Comparison of ENCODE assay signal across 1 cellular context in the genomic region with DNA sequence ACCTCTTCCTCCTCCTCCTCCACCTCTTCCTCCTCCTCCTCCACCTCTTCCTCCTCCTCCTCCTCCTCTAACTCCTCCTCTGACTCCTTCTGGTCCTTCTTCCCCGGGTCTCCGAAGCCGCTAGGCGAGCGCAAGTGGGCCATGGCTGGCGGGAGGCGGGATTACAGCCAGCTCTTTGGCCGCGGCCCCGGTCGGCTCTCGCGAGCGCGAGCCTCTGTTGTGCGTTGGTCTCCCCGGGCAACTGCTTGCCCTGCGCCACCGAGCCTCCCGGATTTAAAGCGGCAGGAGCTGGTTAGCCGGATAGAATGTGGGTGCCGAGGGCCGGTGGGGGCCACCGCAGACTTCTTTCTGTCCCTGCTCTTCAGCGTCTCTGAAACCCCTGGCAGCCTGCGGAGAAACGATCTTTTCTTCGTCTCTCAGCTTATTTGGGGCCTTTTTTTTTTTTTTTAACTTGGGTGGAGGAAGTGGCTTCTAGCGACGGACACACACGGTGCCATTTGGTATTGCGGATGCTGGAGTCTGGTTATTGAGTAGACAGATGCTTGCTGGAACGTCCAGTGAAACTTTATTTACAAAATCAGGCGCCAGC.
A peak's percentile ranks its signal among the peaks of the same experiment; 100 is the strongest.
TF ChIP-seq lines count a peak whose summit lies in the region.

A gene (minus strand): TSS at position 165 of the 589 bp plus-strand sequence. CDS start 22 bp downstream, at position 143.

TF ChIP-seq in HepG2, 621 proteins besides CTCF, POLR2A, EP300 and RAD21 (continued from another document and continues in another):
- TF ChIP-seq, protein P1, sequence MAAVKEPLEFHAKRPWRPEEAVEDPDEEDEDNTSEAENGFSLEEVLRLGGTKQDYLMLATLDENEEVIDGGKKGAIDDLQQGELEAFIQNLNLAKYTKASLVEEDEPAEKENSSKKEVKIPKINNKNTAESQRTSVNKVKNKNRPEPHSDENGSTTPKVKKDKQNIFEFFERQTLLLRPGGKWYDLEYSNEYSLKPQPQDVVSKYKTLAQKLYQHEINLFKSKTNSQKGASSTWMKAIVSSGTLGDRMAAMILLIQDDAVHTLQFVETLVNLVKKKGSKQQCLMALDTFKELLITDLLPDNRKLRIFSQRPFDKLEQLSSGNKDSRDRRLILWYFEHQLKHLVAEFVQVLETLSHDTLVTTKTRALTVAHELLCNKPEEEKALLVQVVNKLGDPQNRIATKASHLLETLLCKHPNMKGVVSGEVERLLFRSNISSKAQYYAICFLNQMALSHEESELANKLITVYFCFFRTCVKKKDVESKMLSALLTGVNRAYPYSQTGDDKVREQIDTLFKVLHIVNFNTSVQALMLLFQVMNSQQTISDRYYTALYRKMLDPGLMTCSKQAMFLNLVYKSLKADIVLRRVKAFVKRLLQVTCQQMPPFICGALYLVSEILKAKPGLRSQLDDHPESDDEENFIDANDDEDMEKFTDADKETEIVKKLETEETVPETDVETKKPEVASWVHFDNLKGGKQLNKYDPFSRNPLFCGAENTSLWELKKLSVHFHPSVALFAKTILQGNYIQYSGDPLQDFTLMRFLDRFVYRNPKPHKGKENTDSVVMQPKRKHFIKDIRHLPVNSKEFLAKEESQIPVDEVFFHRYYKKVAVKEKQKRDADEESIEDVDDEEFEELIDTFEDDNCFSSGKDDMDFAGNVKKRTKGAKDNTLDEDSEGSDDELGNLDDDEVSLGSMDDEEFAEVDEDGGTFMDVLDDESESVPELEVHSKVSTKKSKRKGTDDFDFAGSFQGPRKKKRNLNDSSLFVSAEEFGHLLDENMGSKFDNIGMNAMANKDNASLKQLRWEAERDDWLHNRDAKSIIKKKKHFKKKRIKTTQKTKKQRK (IDR thresholded peaks at IDR 0.05; ENCODE audit: low read length) = no peak
- no peak for TF ChIP-seq MAF1 (CRISPR knock-in tag; IDR thresholded peaks at IDR 0.05; ENCODE audit: borderline replicate concordance)
- TF ChIP-seq PPARG (CRISPR knock-in tag; conservative IDR thresholded peaks at IDR 0.05) = no peak
- TF ChIP-seq ZBTB7B (CRISPR knock-in tag; IDR thresholded peaks at IDR 0.05) = no peak
- no peak for TF ChIP-seq BCL6 (CRISPR knock-in tag; IDR thresholded peaks at IDR 0.05)
- TF ChIP-seq ZZZ3 (CRISPR knock-in tag; IDR thresholded peaks at IDR 0.05; ENCODE audit: borderline replicate concordance) = no peak
- TF ChIP-seq PHF20 (CRISPR knock-in tag; IDR thresholded peaks at IDR 0.05) = no peak
- TF ChIP-seq ZNF44 (CRISPR knock-in tag; IDR thresholded peaks at IDR 0.05) = no peak
- no peak for TF ChIP-seq SMAD9 (CRISPR knock-in tag; IDR thresholded peaks at IDR 0.05)
- TF ChIP-seq, protein P2, sequence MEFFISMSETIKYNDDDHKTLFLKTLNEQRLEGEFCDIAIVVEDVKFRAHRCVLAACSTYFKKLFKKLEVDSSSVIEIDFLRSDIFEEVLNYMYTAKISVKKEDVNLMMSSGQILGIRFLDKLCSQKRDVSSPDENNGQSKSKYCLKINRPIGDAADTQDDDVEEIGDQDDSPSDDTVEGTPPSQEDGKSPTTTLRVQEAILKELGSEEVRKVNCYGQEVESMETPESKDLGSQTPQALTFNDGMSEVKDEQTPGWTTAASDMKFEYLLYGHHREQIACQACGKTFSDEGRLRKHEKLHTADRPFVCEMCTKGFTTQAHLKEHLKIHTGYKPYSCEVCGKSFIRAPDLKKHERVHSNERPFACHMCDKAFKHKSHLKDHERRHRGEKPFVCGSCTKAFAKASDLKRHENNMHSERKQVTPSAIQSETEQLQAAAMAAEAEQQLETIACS (CRISPR knock-in tag; IDR thresholded peaks at IDR 0.05) = no peak
- TF ChIP-seq, protein P3, sequence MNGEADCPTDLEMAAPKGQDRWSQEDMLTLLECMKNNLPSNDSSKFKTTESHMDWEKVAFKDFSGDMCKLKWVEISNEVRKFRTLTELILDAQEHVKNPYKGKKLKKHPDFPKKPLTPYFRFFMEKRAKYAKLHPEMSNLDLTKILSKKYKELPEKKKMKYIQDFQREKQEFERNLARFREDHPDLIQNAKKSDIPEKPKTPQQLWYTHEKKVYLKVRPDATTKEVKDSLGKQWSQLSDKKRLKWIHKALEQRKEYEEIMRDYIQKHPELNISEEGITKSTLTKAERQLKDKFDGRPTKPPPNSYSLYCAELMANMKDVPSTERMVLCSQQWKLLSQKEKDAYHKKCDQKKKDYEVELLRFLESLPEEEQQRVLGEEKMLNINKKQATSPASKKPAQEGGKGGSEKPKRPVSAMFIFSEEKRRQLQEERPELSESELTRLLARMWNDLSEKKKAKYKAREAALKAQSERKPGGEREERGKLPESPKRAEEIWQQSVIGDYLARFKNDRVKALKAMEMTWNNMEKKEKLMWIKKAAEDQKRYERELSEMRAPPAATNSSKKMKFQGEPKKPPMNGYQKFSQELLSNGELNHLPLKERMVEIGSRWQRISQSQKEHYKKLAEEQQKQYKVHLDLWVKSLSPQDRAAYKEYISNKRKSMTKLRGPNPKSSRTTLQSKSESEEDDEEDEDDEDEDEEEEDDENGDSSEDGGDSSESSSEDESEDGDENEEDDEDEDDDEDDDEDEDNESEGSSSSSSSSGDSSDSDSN (CRISPR knock-in tag; IDR thresholded peaks at IDR 0.05) = peak; percentile 69
- no peak for TF ChIP-seq ZNF761 (CRISPR knock-in tag; conservative IDR thresholded peaks at IDR 0.05)
- no peak for TF ChIP-seq LCORL (IDR thresholded peaks at IDR 0.05)
- 0 out of 2 replicates have a peak, but pooled peaks have one; percentile 22 for TF ChIP-seq LCORL (CRISPR knock-in tag; IDR thresholded peaks at IDR 0.05)
- TF ChIP-seq TMF1 (CRISPR knock-in tag; IDR thresholded peaks at IDR 0.05; ENCODE audit: low read depth) = no peak
- no peak for TF ChIP-seq ZFP62 (CRISPR knock-in tag; IDR thresholded peaks at IDR 0.05)
- no peak for TF ChIP-seq SRSF9 (IDR thresholded peaks at IDR 0.05; ENCODE audit: borderline replicate concordance, insufficient read depth, low read depth, low read length, poor library complexity, severe bottlenecking)
- TF ChIP-seq, protein P4, sequence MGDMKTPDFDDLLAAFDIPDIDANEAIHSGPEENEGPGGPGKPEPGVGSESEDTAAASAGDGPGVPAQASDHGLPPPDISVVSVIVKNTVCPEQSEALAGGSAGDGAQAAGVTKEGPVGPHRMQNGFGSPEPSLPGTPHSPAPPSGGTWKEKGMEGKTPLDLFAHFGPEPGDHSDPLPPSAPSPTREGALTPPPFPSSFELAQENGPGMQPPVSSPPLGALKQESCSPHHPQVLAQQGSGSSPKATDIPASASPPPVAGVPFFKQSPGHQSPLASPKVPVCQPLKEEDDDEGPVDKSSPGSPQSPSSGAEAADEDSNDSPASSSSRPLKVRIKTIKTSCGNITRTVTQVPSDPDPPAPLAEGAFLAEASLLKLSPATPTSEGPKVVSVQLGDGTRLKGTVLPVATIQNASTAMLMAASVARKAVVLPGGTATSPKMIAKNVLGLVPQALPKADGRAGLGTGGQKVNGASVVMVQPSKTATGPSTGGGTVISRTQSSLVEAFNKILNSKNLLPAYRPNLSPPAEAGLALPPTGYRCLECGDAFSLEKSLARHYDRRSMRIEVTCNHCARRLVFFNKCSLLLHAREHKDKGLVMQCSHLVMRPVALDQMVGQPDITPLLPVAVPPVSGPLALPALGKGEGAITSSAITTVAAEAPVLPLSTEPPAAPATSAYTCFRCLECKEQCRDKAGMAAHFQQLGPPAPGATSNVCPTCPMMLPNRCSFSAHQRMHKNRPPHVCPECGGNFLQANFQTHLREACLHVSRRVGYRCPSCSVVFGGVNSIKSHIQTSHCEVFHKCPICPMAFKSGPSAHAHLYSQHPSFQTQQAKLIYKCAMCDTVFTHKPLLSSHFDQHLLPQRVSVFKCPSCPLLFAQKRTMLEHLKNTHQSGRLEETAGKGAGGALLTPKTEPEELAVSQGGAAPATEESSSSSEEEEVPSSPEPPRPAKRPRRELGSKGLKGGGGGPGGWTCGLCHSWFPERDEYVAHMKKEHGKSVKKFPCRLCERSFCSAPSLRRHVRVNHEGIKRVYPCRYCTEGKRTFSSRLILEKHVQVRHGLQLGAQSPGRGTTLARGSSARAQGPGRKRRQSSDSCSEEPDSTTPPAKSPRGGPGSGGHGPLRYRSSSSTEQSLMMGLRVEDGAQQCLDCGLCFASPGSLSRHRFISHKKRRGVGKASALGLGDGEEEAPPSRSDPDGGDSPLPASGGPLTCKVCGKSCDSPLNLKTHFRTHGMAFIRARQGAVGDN (CRISPR knock-in tag; IDR thresholded peaks at IDR 0.05) = peak; percentile 88
- TF ChIP-seq TP53 (CRISPR knock-in tag; conservative IDR thresholded peaks at IDR 0.05) = no peak
- no peak for TF ChIP-seq ZFP37 (CRISPR knock-in tag; IDR thresholded peaks at IDR 0.05; ENCODE audit: borderline replicate concordance)
- TF ChIP-seq MIER2 (CRISPR knock-in tag; IDR thresholded peaks at IDR 0.05) = no peak
- TF ChIP-seq YEATS2 (CRISPR knock-in tag; IDR thresholded peaks at IDR 0.05; ENCODE audit: borderline replicate concordance) = peak; percentile 59
- TF ChIP-seq POLR2AphosphoS2 (IDR thresholded peaks at IDR 0.05; ENCODE audit: low read depth, low read length) = no peak
- no peak for TF ChIP-seq ZNF782 (CRISPR knock-in tag; IDR thresholded peaks at IDR 0.05; ENCODE audit: borderline replicate concordance)
- TF ChIP-seq, protein P5, sequence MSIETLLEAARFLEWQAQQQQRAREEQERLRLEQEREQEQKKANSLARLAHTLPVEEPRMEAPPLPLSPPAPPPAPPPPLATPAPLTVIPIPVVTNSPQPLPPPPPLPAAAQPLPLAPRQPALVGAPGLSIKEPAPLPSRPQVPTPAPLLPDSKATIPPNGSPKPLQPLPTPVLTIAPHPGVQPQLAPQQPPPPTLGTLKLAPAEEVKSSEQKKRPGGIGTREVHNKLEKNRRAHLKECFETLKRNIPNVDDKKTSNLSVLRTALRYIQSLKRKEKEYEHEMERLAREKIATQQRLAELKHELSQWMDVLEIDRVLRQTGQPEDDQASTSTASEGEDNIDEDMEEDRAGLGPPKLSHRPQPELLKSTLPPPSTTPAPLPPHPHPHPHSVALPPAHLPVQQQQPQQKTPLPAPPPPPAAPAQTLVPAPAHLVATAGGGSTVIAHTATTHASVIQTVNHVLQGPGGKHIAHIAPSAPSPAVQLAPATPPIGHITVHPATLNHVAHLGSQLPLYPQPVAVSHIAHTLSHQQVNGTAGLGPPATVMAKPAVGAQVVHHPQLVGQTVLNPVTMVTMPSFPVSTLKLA (IDR thresholded peaks at IDR 0.05) = no peak
- TF ChIP-seq, protein P6, sequence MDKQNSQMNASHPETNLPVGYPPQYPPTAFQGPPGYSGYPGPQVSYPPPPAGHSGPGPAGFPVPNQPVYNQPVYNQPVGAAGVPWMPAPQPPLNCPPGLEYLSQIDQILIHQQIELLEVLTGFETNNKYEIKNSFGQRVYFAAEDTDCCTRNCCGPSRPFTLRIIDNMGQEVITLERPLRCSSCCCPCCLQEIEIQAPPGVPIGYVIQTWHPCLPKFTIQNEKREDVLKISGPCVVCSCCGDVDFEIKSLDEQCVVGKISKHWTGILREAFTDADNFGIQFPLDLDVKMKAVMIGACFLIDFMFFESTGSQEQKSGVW (CRISPR knock-in tag; IDR thresholded peaks at IDR 0.05; ENCODE audit: borderline replicate concordance) = no peak
- TF ChIP-seq, protein P7, sequence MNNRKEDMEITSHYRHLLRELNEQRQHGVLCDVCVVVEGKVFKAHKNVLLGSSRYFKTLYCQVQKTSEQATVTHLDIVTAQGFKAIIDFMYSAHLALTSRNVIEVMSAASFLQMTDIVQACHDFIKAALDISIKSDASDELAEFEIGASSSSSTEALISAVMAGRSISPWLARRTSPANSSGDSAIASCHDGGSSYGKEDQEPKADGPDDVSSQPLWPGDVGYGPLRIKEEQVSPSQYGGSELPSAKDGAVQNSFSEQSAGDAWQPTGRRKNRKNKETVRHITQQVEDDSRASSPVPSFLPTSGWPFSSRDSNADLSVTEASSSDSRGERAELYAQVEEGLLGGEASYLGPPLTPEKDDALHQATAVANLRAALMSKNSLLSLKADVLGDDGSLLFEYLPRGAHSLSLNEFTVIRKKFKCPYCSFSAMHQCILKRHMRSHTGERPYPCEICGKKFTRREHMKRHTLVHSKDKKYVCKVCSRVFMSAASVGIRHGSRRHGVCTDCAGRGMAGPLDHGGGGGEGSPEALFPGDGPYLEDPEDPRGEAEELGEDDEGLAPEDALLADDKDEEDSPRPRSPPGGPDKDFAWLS (CRISPR knock-in tag; IDR thresholded peaks at IDR 0.05; ENCODE audit: borderline replicate concordance) = no peak
- no peak for TF ChIP-seq SMARCE1 (IDR thresholded peaks at IDR 0.05; ENCODE audit: borderline replicate concordance)
- no peak for TF ChIP-seq ZMAT3 (CRISPR knock-in tag; conservative IDR thresholded peaks at IDR 0.05)
